In the genomic region with DNA sequence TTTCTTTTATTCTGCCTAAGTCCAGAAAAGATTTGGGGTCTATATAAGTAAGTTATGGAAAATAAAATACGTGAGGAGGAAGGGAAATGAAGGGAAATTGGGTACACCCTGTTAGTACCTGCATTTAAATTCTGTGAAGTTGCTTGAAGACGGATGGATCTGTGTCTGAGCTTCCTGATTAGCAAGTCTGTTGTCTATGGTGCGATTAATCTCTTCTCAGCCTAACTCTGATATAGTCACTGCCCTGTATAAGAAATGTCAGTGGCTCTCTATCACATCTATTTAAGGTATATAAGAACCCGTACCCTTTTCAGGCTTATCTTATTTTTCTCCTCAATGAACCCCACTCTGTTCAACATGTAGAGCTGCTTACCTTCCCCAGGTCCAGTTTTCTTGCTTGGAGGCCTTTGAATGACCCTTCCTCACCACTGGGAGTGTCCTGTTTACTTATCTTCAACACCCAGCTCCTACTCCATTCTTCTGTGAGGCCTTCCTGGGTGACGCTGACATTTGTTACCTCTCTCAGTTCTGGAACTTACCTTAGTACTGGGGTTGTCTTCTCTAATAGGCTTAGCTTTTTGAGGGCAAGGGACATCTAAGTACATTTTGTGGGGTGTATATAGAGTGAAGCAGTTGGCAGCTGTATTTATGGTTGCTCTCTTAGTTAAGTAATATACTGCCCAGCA, we compare ENCODE assay signal across 1 cellular context.
TF ChIP-seq lines count a peak whose summit lies in the region.

No MANE protein-coding gene starts in this region.

TF ChIP-seq in K562, 482 proteins besides CTCF, POLR2A, EP300 and RAD21 (continued from another document and continues in another):
- TF ChIP-seq HES1 (IDR thresholded peaks at IDR 0.05; ENCODE audit: low read depth): no peak
- peak in 1 of 2 experiments; percentile 77; a peak in 2 of 4 replicates for TF ChIP-seq FOXA3 (CRISPR knock-in tag; conservative IDR thresholded peaks at IDR 0.05 in 1 of 2, IDR thresholded peaks at IDR 0.05 in 1 of 2)
- peak; percentile 23; the same call in 1 of the 2 replicates for TF ChIP-seq CTBP1 (IDR thresholded peaks at IDR 0.05; ENCODE audit: borderline replicate concordance)
- no peak for TF ChIP-seq ZNF140 (CRISPR knock-in tag; IDR thresholded peaks at IDR 0.05)
- no peak for TF ChIP-seq NR4A1 (CRISPR knock-in tag; IDR thresholded peaks at IDR 0.05)
- TF ChIP-seq NR4A1 (tag; IDR thresholded peaks at IDR 0.05): peak; percentile 24; the same call in 1 of the 2 replicates
- TF ChIP-seq JUND (IDR thresholded peaks at IDR 0.05; ENCODE audit: borderline replicate concordance, low read depth, low read length): peak; percentile 22; the same call in 1 of the 2 replicates
- TF ChIP-seq JUND (tag; IDR thresholded peaks at IDR 0.05; ENCODE audit: borderline replicate concordance, low read depth, low read length): peak; percentile 55; the same call in 2 of the 3 replicates
- TF ChIP-seq ZNF124 (CRISPR knock-in tag; IDR thresholded peaks at IDR 0.05): no peak
- TF ChIP-seq SMAD1 (IDR thresholded peaks at IDR 0.05; ENCODE audit: low read depth, low read length, partially characterized antibody): no peak
- TF ChIP-seq, protein P1, sequence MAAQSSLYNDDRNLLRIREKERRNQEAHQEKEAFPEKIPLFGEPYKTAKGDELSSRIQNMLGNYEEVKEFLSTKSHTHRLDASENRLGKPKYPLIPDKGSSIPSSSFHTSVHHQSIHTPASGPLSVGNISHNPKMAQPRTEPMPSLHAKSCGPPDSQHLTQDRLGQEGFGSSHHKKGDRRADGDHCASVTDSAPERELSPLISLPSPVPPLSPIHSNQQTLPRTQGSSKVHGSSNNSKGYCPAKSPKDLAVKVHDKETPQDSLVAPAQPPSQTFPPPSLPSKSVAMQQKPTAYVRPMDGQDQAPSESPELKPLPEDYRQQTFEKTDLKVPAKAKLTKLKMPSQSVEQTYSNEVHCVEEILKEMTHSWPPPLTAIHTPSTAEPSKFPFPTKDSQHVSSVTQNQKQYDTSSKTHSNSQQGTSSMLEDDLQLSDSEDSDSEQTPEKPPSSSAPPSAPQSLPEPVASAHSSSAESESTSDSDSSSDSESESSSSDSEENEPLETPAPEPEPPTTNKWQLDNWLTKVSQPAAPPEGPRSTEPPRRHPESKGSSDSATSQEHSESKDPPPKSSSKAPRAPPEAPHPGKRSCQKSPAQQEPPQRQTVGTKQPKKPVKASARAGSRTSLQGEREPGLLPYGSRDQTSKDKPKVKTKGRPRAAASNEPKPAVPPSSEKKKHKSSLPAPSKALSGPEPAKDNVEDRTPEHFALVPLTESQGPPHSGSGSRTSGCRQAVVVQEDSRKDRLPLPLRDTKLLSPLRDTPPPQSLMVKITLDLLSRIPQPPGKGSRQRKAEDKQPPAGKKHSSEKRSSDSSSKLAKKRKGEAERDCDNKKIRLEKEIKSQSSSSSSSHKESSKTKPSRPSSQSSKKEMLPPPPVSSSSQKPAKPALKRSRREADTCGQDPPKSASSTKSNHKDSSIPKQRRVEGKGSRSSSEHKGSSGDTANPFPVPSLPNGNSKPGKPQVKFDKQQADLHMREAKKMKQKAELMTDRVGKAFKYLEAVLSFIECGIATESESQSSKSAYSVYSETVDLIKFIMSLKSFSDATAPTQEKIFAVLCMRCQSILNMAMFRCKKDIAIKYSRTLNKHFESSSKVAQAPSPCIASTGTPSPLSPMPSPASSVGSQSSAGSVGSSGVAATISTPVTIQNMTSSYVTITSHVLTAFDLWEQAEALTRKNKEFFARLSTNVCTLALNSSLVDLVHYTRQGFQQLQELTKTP (IDR thresholded peaks at IDR 0.05; ENCODE audit: low read depth in 1 of 2, partially characterized antibody in 2 of 2): peak in 1 of 2 experiments; percentile 15
- no peak for TF ChIP-seq ZNF445 (CRISPR knock-in tag; IDR thresholded peaks at IDR 0.05; ENCODE audit: low read depth)
- peak; percentile 23; the same call in 1 of the 2 replicates for TF ChIP-seq ATF7 (IDR thresholded peaks at IDR 0.05)
- no peak for TF ChIP-seq GTF3C2 (IDR thresholded peaks at IDR 0.05; ENCODE audit: borderline replicate concordance, extremely low read depth, insufficient read length)
- TF ChIP-seq NCOR1 (IDR thresholded peaks at IDR 0.05): peak; percentile 76
- TF ChIP-seq SAP30 (IDR thresholded peaks at IDR 0.05; ENCODE audit: borderline replicate concordance, insufficient read depth, low read depth, low read length, poor library complexity, severe bottlenecking): no peak
- TF ChIP-seq CCNT2 (IDR thresholded peaks at IDR 0.05; ENCODE audit: borderline replicate concordance, extremely low read depth, insufficient read length, low read depth, low read length): peak; percentile 36
- TF ChIP-seq NEUROD1 (IDR thresholded peaks at IDR 0.05; ENCODE audit: borderline replicate concordance, low read depth, low read length, partially characterized antibody): no peak
- TF ChIP-seq ZNF584 (CRISPR knock-in tag; IDR thresholded peaks at IDR 0.05; ENCODE audit: low read depth): no peak
- TF ChIP-seq MXI1 (IDR thresholded peaks at IDR 0.05; ENCODE audit: low read depth, low read length): no peak
- TF ChIP-seq, protein P2, sequence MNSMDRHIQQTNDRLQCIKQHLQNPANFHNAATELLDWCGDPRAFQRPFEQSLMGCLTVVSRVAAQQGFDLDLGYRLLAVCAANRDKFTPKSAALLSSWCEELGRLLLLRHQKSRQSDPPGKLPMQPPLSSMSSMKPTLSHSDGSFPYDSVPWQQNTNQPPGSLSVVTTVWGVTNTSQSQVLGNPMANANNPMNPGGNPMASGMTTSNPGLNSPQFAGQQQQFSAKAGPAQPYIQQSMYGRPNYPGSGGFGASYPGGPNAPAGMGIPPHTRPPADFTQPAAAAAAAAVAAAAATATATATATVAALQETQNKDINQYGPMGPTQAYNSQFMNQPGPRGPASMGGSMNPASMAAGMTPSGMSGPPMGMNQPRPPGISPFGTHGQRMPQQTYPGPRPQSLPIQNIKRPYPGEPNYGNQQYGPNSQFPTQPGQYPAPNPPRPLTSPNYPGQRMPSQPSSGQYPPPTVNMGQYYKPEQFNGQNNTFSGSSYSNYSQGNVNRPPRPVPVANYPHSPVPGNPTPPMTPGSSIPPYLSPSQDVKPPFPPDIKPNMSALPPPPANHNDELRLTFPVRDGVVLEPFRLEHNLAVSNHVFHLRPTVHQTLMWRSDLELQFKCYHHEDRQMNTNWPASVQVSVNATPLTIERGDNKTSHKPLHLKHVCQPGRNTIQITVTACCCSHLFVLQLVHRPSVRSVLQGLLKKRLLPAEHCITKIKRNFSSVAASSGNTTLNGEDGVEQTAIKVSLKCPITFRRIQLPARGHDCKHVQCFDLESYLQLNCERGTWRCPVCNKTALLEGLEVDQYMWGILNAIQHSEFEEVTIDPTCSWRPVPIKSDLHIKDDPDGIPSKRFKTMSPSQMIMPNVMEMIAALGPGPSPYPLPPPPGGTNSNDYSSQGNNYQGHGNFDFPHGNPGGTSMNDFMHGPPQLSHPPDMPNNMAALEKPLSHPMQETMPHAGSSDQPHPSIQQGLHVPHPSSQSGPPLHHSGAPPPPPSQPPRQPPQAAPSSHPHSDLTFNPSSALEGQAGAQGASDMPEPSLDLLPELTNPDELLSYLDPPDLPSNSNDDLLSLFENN (IDR thresholded peaks at IDR 0.05; ENCODE audit: low read depth in 2 of 2, low read length in 2 of 2): peak in 1 of 2 experiments; percentile 72; a peak in 2 of 4 replicates
- TF ChIP-seq PTTG1 (tag; IDR thresholded peaks at IDR 0.05; ENCODE audit: low read depth): no peak
- no peak for TF ChIP-seq ZNF740 (CRISPR knock-in tag; IDR thresholded peaks at IDR 0.05)
- no peak; a peak in 1 of 4 replicates for TF ChIP-seq ZNF740 (tag; IDR thresholded peaks at IDR 0.05)
- TF ChIP-seq, protein P3, sequence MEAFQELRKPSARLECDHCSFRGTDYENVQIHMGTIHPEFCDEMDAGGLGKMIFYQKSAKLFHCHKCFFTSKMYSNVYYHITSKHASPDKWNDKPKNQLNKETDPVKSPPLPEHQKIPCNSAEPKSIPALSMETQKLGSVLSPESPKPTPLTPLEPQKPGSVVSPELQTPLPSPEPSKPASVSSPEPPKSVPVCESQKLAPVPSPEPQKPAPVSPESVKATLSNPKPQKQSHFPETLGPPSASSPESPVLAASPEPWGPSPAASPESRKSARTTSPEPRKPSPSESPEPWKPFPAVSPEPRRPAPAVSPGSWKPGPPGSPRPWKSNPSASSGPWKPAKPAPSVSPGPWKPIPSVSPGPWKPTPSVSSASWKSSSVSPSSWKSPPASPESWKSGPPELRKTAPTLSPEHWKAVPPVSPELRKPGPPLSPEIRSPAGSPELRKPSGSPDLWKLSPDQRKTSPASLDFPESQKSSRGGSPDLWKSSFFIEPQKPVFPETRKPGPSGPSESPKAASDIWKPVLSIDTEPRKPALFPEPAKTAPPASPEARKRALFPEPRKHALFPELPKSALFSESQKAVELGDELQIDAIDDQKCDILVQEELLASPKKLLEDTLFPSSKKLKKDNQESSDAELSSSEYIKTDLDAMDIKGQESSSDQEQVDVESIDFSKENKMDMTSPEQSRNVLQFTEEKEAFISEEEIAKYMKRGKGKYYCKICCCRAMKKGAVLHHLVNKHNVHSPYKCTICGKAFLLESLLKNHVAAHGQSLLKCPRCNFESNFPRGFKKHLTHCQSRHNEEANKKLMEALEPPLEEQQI (IDR thresholded peaks at IDR 0.05): peak; percentile 58; the same call in 1 of the 2 replicates
- no peak for TF ChIP-seq FOXJ3 (CRISPR knock-in tag; IDR thresholded peaks at IDR 0.05)
- TF ChIP-seq GATAD2B (IDR thresholded peaks at IDR 0.05; ENCODE audit: borderline replicate concordance): no peak
- no peak for TF ChIP-seq ZNF174 (CRISPR knock-in tag; IDR thresholded peaks at IDR 0.05)
